In genomic region chr11:111870887-111871692, GRCh38 we compare ENCODE assay signal across 8 cellular contexts. TPM values are rescaled to one million over a fixed set of nuclear protein-coding genes. Genes with fewer than 3 reads are reported as not detected.
DNase-seq lines count a peak whose midpoint lies in the region; ATAC-seq and TF ChIP-seq lines count a peak whose summit lies in the region.

Gene ALG9 (minus strand): TSS chr11:111871581. CDS start chr11:111871482, 99 bp downstream.

- H3K4me3 ChIP-seq in right atrium auricular region: peak within 1 kb of the TSS; percentile 81 to 94
- H3K4me3 ChIP-seq in vagina: peak within 1 kb of the TSS; percentile 62 to 93

- TF ChIP-seq CTCF in GM12873 (IDR thresholded peaks at IDR 0.05; ENCODE audit: insufficient read depth, low read depth, low read length, missing control alignments) (peak; percentile 37), right atrium auricular region (IDR thresholded peaks at IDR 0.05) (peak in 1 of 2 donors; percentile 38), vagina (IDR thresholded peaks at IDR 0.05) (peak in 1 of 3 experiments; percentile 22)

- intact Hi-C loops in T-helper 1 cell treated with Interleukin-12 subunit alpha and Interleukin-12 subunit beta and Interleukin-4 antibody, amounts not matched to agents 30 ng/mL and 1 ng/mL, for 36 hours (cut with micrococcal nuclease): loop anchor here (1.0 to 10.0 kb wide), 14 partner anchors 7 to 1902 kb away; partner anchors contain the start of genes BCO2, DLAT, NKAPD1 and PIH1D2
- intact Hi-C loops in vagina (cut with DNase I): loop anchor here (10.0 kb wide), 2 partner anchors 54 to 104 kb away; no protein-coding TSS in a partner anchor

- H3K4me1 ChIP-seq in right atrium auricular region (peaks cover 0 to 6% of the 10 kb centered on the region in 2 donors), vagina (peaks cover 16% of the 10 kb centered on the region)

- H3K36me3 ChIP-seq in right atrium auricular region: peaks cover 7% of the 10 kb centered on the region
- peaks cover 0 to 18% of the 10 kb centered on the region in 2 donors for H3K36me3 ChIP-seq in vagina

- H3K27me3 ChIP-seq in right atrium auricular region (no peaks in the 10 kb centered on the region), vagina (no peaks in the 10 kb centered on the region)

- peak within 1 kb of the TSS; percentile 91 to 94 for H3K27ac ChIP-seq in right atrium auricular region
- H3K27ac ChIP-seq in vagina: peak within 1 kb of the TSS; percentile 83

- H3K9me3 ChIP-seq in right atrium auricular region (no peaks in the 10 kb centered on the region), vagina (no peaks in the 10 kb centered on the region)

- DNase-seq in NCI-H1105 (lab: John Stamatoyannopoulos, UW) (peak; percentile 73), amniotic stem cell (lab: John Stamatoyannopoulos, UW) (peak; percentile 43), right atrium auricular region (ENCODE audit: low spot score) (peak; percentile 76), putamen (ENCODE audit: low spot score) (peak; percentile 74), vagina (ENCODE audit: extremely low spot score in 2 of 2) (no peak)

- TF ChIP-seq POLR2A in vagina (IDR thresholded peaks at IDR 0.05): no peak

- peak; percentile 83 for ATAC-seq in HG02623 (IDR thresholded peaks at IDR 0.05; ENCODE audit: unreplicated experiment)

RNA-seq across cellular contexts. Expression of gene ALG9, which starts in this region (rescaled TPM):
- total RNA-seq in T-helper 1 cell treated with Interleukin-12 subunit alpha and Interleukin-12 subunit beta and Interleukin-4 antibody, amounts not matched to agents 30 ng/mL and 1 ng/mL, for 36 hours: 24.6 and 25.5 TPM in 2 replicates
- 10 to 100 TPM; 22.2 to 32.4 TPM for total RNA-seq in right atrium auricular region
- total RNA-seq in vagina: 31.7 TPM

Comparison
In these comparisons a context has a peak if more than half of its experiments do, and no peak if none do; other contexts are left out.
1. DNase-seq: peak in NCI-H1105 (single experiment), amniotic stem cell (single experiment), right atrium auricular region (single experiment) and putamen (single experiment); none in vagina (0 of 2).